Comparison of ENCODE assay signal across 8 cellular contexts in genomic region chr3:127547761-127548605, GRCh38. TPM values are rescaled to one million over a fixed set of nuclear protein-coding genes. Genes with fewer than 3 reads are reported as not detected.
DNase-seq lines count a peak whose midpoint lies in the region; ATAC-seq, FAIRE-seq and TF ChIP-seq lines count a peak whose summit lies in the region.

No MANE protein-coding gene starts in this region.

- DNase-seq in A172 (ENCODE audit: low spot score) (peak; percentile 62), SJCRH30 (peak; percentile 77 to 79), frontal cortex (ENCODE audit: low spot score in 2 of 2) (peak; percentile 77 to 81), nucleus accumbens (lab: John Stamatoyannopoulos, UW) (peak in 48 of 56 donors; percentile 13 to 87 (median 58)), substantia nigra (lab: John Stamatoyannopoulos, UW) (peak in 47 of 49 donors; percentile 12 to 86 (median 63))
- DNase-seq in activated naive CD4-positive, alpha-beta T cell (lab: John Stamatoyannopoulos, UW), result peak; percentile 44 to 79 (median 62)

- no peak for FAIRE-seq in frontal cortex (lab: Jason Lieb, UNC)

- peak; percentile 63 for ATAC-seq in GM18505 (IDR thresholded peaks at IDR 0.05; ENCODE audit: unreplicated experiment)

- no peak overlapping the region for H3K27ac ChIP-seq in SJCRH30
- H3K27ac ChIP-seq in substantia nigra (ENCODE audit: low read depth, low read length, poor library complexity, severe bottlenecking), result peak overlapping the region; percentile 45

- no peaks in the 10 kb centered on the region; the same call in 1 of the 2 replicates for H3K27me3 ChIP-seq in SJCRH30

- no peaks in the 10 kb centered on the region for H3K36me3 ChIP-seq in SJCRH30

- peak; percentile 56; the same call in 1 of the 2 replicates for TF ChIP-seq RAD21 in Ishikawa (IDR thresholded peaks at IDR 0.05; ENCODE audit: low read depth)

- TF ChIP-seq POLR2A in GM18505 (IDR thresholded peaks at IDR 0.05; ENCODE audit: borderline replicate concordance, extremely low read depth, insufficient read depth, insufficient read length), result no peak

- TF ChIP-seq EP300 in Ishikawa (IDR thresholded peaks at IDR 0.05; ENCODE audit: borderline replicate concordance), result no peak

- H3K4me3 ChIP-seq in SJCRH30, result peak overlapping the region; percentile 52

- H3K4me1 ChIP-seq in SJCRH30, result no peaks in the 10 kb centered on the region

- H3K9me3 ChIP-seq in SJCRH30 (replicated peaks), result no peaks in the 10 kb centered on the region

TF ChIP-seq in Ishikawa, 13 proteins besides CTCF, POLR2A, EP300 and RAD21:
- TF ChIP-seq NFIC (IDR thresholded peaks at IDR 0.05), result no peak
- no peak for TF ChIP-seq CREB1 (IDR thresholded peaks at IDR 0.05; ENCODE audit: low read depth)
- TF ChIP-seq CEBPB (IDR thresholded peaks at IDR 0.05), result no peak
- no peak for TF ChIP-seq TCF12 (IDR thresholded peaks at IDR 0.05; ENCODE audit: low read depth)
- TF ChIP-seq FOXM1 (IDR thresholded peaks at IDR 0.05; ENCODE audit: borderline replicate concordance, low read depth), result no peak
- no peak for TF ChIP-seq REST (IDR thresholded peaks at IDR 0.05; ENCODE audit: low read depth)
- no peak for TF ChIP-seq USF1 (IDR thresholded peaks at IDR 0.05)
- TF ChIP-seq YY1 (IDR thresholded peaks at IDR 0.05; ENCODE audit: low read depth), result peak; percentile 77
- TF ChIP-seq ZBTB7A (IDR thresholded peaks at IDR 0.05; ENCODE audit: low read depth), result peak; percentile 79
- TF ChIP-seq MAX (IDR thresholded peaks at IDR 0.05), result peak; percentile 25; the same call in 1 of the 2 replicates
- no peak for TF ChIP-seq TEAD4 (IDR thresholded peaks at IDR 0.05)
- TF ChIP-seq TAF1 (IDR thresholded peaks at IDR 0.05; ENCODE audit: low read depth), result no peak

RNA-seq across cellular contexts. Expression of gene TPRA1, which starts 42.5 kb away (rescaled TPM):
- 56.0 and 61.8 TPM in 2 replicates for total RNA-seq in A172 (2014; rRNA removed; shearing (Covaris generic))
- total RNA-seq in SJCRH30 (2014; rRNA removed; shearing (Covaris generic)), result 24.4 and 24.8 TPM in 2 replicates
- 17.1 TPM for total RNA-seq in frontal cortex

RNA-seq across cellular contexts. Expression of gene MCM2, which starts 50.2 kb away (rescaled TPM):
- total RNA-seq in A172 (2014; rRNA removed; shearing (Covaris generic)), result 197 and 201 TPM in 2 replicates
- total RNA-seq in SJCRH30 (2014; rRNA removed; shearing (Covaris generic)), result 179 and 182 TPM in 2 replicates
- 17.1 TPM for total RNA-seq in frontal cortex
